In genomic region chr10:18556522-18557147, GRCh38 we compare ENCODE assay signal across 23 cellular contexts.
DNase-seq lines count a peak whose midpoint lies in the region; ATAC-seq, FAIRE-seq and TF ChIP-seq lines count a peak whose summit lies in the region.
"Had no signal": no experiment of that assay in that cellular context is flagged by ENCODE, and none has a peak within 500 bp of the region (broad histone marks: within the 10 kb centered on the region; RNA-seq: fewer than 3 reads in every experiment).

No MANE protein-coding gene starts in this region.

- dilution Hi-C loops in IMR-90 (cut with HindIII; ENCODE audit: low sequenced_read_pairs, unreplicated experiment) = no loop called here

- H3K4me3 ChIP-seq in HepG2 (replicated peaks in 1 of 3; ENCODE audit: insufficient read depth in 1 of 3, low read depth in 2 of 3, low read length in 3 of 3) (no peak overlapping the region), right lobe of liver (no peak overlapping the region), IMR-90 (ENCODE audit: insufficient read depth, low read depth, low read length) (no peak overlapping the region), endodermal cell (ENCODE audit: low read length) (peak overlapping the region; percentile 47)
- H3K4me3 ChIP-seq: BLaER1, GM12878, GM23248 had no signal

- H4K91ac ChIP-seq in IMR-90 (ENCODE audit: insufficient read depth, low read depth, low read length) = no peak overlapping the region

- TF ChIP-seq CTCF in HepG2 (CRISPR knock-in tag; IDR thresholded peaks at IDR 0.05) (no peak), right lobe of liver (IDR thresholded peaks at IDR 0.05) (no peak), IMR-90 (conservative IDR thresholded peaks at IDR 0.05; ENCODE audit: low read depth, low read length) (no peak), endodermal cell (conservative IDR thresholded peaks at IDR 0.05) (no peak)

- TF ChIP-seq RAD21 in HepG2 (CRISPR knock-in tag; IDR thresholded peaks at IDR 0.05) (no peak), IMR-90 (IDR thresholded peaks at IDR 0.05; ENCODE audit: low read length) (no peak)

- no peaks in the 10 kb centered on the region for H3K9me3 Mint-ChIP-seq in endodermal cell
- H3K9me3 Mint-ChIP-seq: CD4-positive, CD25-positive, alpha-beta regulatory T cell; CD8-positive, alpha-beta T cell had no signal

- no peak overlapping the region for H3K18ac ChIP-seq in IMR-90 (ENCODE audit: low read depth, low read length)

- peak overlapping the region; percentile 74 for H2BK5ac ChIP-seq in IMR-90 (ENCODE audit: low read depth, low read length, poor library complexity, severe bottlenecking)

- H3K27me3 ChIP-seq in HepG2 (ENCODE audit: control insufficient read depth in 1 of 2, insufficient read depth in 2 of 2, low read length in 2 of 2) = no peaks in the 10 kb centered on the region
- H3K27me3 ChIP-seq in right lobe of liver = no peaks in the 10 kb centered on the region
- no peaks in the 10 kb centered on the region for H3K27me3 ChIP-seq in IMR-90 (ENCODE audit: control insufficient read depth, insufficient read depth, low read length)
- no peaks in the 10 kb centered on the region for H3K27me3 ChIP-seq in endodermal cell (ENCODE audit: control insufficient read depth, insufficient read depth, low read length, poor library complexity, severe bottlenecking)
- H3K27me3 ChIP-seq: BLaER1 had no signal

- no peak for FAIRE-seq in HepG2 (lab: Jason Lieb, UNC)
- no peak for FAIRE-seq in frontal cortex (lab: Jason Lieb, UNC)
- FAIRE-seq: A204.1, GM12878, GM19239, H54 had no signal

- no peaks in the 10 kb centered on the region for H3K79me1 ChIP-seq in IMR-90 (ENCODE audit: low read depth in 1 of 2, low read length in 2 of 2)

- no peak overlapping the region for H3K4ac ChIP-seq in IMR-90 (ENCODE audit: low read depth, low read length)

- no peak overlapping the region for H3K4me3 Mint-ChIP-seq in endodermal cell
- H3K4me3 Mint-ChIP-seq: B cell; CD4-positive, CD25-positive, alpha-beta regulatory T cell; CD8-positive, alpha-beta T cell had no signal

- H3K4me1 Mint-ChIP-seq in endodermal cell = no peaks in the 10 kb centered on the region
- H3K4me1 Mint-ChIP-seq: B cell; CD4-positive, CD25-positive, alpha-beta regulatory T cell had no signal

- H3K56ac ChIP-seq in IMR-90 (ENCODE audit: extremely low read depth, insufficient read depth, low read length) = no peak overlapping the region

- CTCF ChIA-PET in HepG2 (lab: Yijun Ruan, JAX; ENCODE audit: low intra/inter-chr PET ratio, low total read pairs) = no interaction called here
- CTCF ChIA-PET in IMR-90 (lab: Yijun Ruan, JAX) = no interaction called here

- no TSS peak for BruUV-seq in HepG2 (replicated peaks; lab: Mats Ljungman, UMichigan)
- BruUV-seq in IMR-90 (replicated peaks; lab: Mats Ljungman, UMichigan) = no TSS peak

- H3K27ac ChIP-seq in HepG2 (ENCODE audit: extremely low read length, insufficient read depth, low read length) (no peak overlapping the region), right lobe of liver (no peak overlapping the region), IMR-90 (ENCODE audit: insufficient read depth, low read length) (no peak overlapping the region), endodermal cell (ENCODE audit: low read depth, low read length) (no peak overlapping the region)
- H3K27ac ChIP-seq: 22Rv1, BLaER1, C4-2B, GM23248 had no signal

- H3K36me3 ChIP-seq in HepG2 (replicated peaks in 1 of 2; ENCODE audit: control insufficient read depth in 1 of 2, insufficient read depth in 2 of 2, low read length in 2 of 2) (peaks cover 3 to 45% of the 10 kb centered on the region in 2 experiments; a peak in 4 of 5 replicates), right lobe of liver (peaks cover 0 to 28% (median 11%) of the 10 kb centered on the region in 4 donors), IMR-90 (ENCODE audit: control insufficient read depth, insufficient read depth, low read length) (peaks cover 1% of the 10 kb centered on the region; the same call in 1 of the 2 replicates), endodermal cell (ENCODE audit: control insufficient read depth, insufficient read depth, low read length) (peaks cover 68% of the 10 kb centered on the region)

- H3K14ac ChIP-seq in IMR-90 (replicated peaks; ENCODE audit: low read depth, low read length) = no peak overlapping the region

- H4K8ac ChIP-seq in IMR-90 (ENCODE audit: low read depth in 2 of 2, low read length in 2 of 2) = no peak overlapping the region

- H3K79me2 ChIP-seq in HepG2 (ENCODE audit: insufficient read depth, low read length) = no peaks in the 10 kb centered on the region

- no peak overlapping the region for H2BK15ac ChIP-seq in IMR-90 (ENCODE audit: low read depth, low read length)

- no peak overlapping the region for H3K23ac ChIP-seq in IMR-90 (ENCODE audit: low read depth, low read length)

- no peak for ATAC-seq in HepG2
- ATAC-seq in right lobe of liver = no peak
- no peak for ATAC-seq in IMR-90 (ENCODE audit: low read depth)
- no peak for ATAC-seq in HG03354 (IDR thresholded peaks at IDR 0.05; ENCODE audit: poor library complexity, severe bottlenecking, unreplicated experiment)
- ATAC-seq: CD8-positive, alpha-beta T cell; GM12878 had no signal

- no peak overlapping the region for H2BK120ac ChIP-seq in IMR-90 (ENCODE audit: low read depth, low read length)

- peaks cover 73% of the 10 kb centered on the region for H3K9me3 ChIP-seq in HepG2 (ENCODE audit: low read length)
- no peaks in the 10 kb centered on the region for H3K9me3 ChIP-seq in right lobe of liver
- H3K9me3 ChIP-seq in IMR-90 (ENCODE audit: control insufficient read depth, insufficient read depth, low read length) = no peaks in the 10 kb centered on the region; the same call in 1 of the 2 replicates
- H3K9me3 ChIP-seq in endodermal cell (ENCODE audit: control insufficient read depth, low read length) = peaks cover 82% of the 10 kb centered on the region

- no peak overlapping the region for H3K9ac ChIP-seq in HepG2 (ENCODE audit: insufficient read depth, low read depth, low read length)
- H3K9ac ChIP-seq in IMR-90 (ENCODE audit: low read depth, low read length) = no peak overlapping the region
- no peak overlapping the region for H3K9ac ChIP-seq in endodermal cell (ENCODE audit: extremely low read depth, low read length, poor library complexity, severe bottlenecking)
- H3K9ac ChIP-seq: BLaER1, GM23248 had no signal

- POLR2A ChIA-PET in HepG2 (lab: Yijun Ruan, JAX) (no interaction called here), IMR-90 (lab: Charles Lee; ENCODE audit: unreplicated experiment) (no interaction called here)

- no peak overlapping the region for H2BK20ac ChIP-seq in IMR-90 (ENCODE audit: low read depth, low read length)

- H3K27me3 Mint-ChIP-seq in endodermal cell (ENCODE audit: insufficient read depth) = no peaks in the 10 kb centered on the region
- H3K27me3 Mint-ChIP-seq: B cell; CD4-positive, CD25-positive, alpha-beta regulatory T cell had no signal

- H3K4me1 ChIP-seq in HepG2 (ENCODE audit: insufficient read depth, low read length) (no peaks in the 10 kb centered on the region), right lobe of liver (no peaks in the 10 kb centered on the region), IMR-90 (ENCODE audit: control insufficient read depth, insufficient read depth, low read length) (no peaks in the 10 kb centered on the region), endodermal cell (ENCODE audit: control insufficient read depth, insufficient read depth, low read length) (no peaks in the 10 kb centered on the region)
- H3K4me1 ChIP-seq: BLaER1, Caco-2 had no signal

- no peak overlapping the region for H4K5ac ChIP-seq in IMR-90 (ENCODE audit: low read depth, low read length)

- H3K36me3 Mint-ChIP-seq in endodermal cell (ENCODE audit: low read depth) = peaks cover 4% of the 10 kb centered on the region

- no peaks in the 10 kb centered on the region for H4K20me1 ChIP-seq in HepG2 (ENCODE audit: insufficient read depth, low read length)
- no peaks in the 10 kb centered on the region for H4K20me1 ChIP-seq in IMR-90 (ENCODE audit: insufficient read depth, low read length)
- H4K20me1 ChIP-seq: BLaER1 had no signal

- intact Hi-C loops in HepG2 (cut with micrococcal nuclease; ENCODE audit: unreplicated experiment) = no loop called here
- intact Hi-C loops in right lobe of liver (cut with DNase I) = no loop called here
- intact Hi-C loops in IMR-90 (cut with micrococcal nuclease) = no loop called here

- no peak overlapping the region for H3K27ac Mint-ChIP-seq in endodermal cell
- H3K27ac Mint-ChIP-seq: B cell; CD4-positive, CD25-positive, alpha-beta regulatory T cell; CD8-positive, alpha-beta T cell had no signal

- TF ChIP-seq EP300 in HepG2 (IDR thresholded peaks at IDR 0.05; ENCODE audit: low read depth in 2 of 2, low read length in 2 of 2) (no peak), HepG2 (CRISPR knock-in tag; IDR thresholded peaks at IDR 0.05; ENCODE audit: borderline replicate concordance) (no peak)

- H2AFZ ChIP-seq in HepG2 (ENCODE audit: low read length) (no peak overlapping the region), IMR-90 (replicated peaks; ENCODE audit: low read length, poor library complexity) (no peak overlapping the region)
- H2AFZ ChIP-seq: GM23248 had no signal

- in situ Hi-C loops in HepG2 (cut with HindIII; ENCODE audit: extremely low pct_ligation_motif_present, low pct_unique_long_range_greater_than_20kb) (no loop called here), IMR-90 (cut with MboI; ENCODE audit: low sequenced_read_pairs) (no loop called here)

- H2AK9ac ChIP-seq in IMR-90 (replicated peaks; ENCODE audit: low read depth, low read length, poor library complexity) = no peak overlapping the region

- H3K4me2 ChIP-seq in HepG2 (ENCODE audit: low read depth, low read length) (no peak overlapping the region), IMR-90 (ENCODE audit: low read depth, low read length) (no peak overlapping the region)
- H3K4me2 ChIP-seq: BLaER1 had no signal

- TF ChIP-seq POLR2A in HepG2 (IDR thresholded peaks at IDR 0.05; ENCODE audit: insufficient read depth in 1 of 2, low read depth in 2 of 2, low read length in 2 of 2) (no peak), right lobe of liver (IDR thresholded peaks at IDR 0.05) (no peak), IMR-90 (IDR thresholded peaks at IDR 0.05; ENCODE audit: low read depth, low read length) (no peak)

- 96% methylated on average over 3 of the region's 3 CpGs for WGBS in HepG2 (ENCODE audit: low lambda C conversion rate)
- 100% methylated on average over 3 of the region's 3 CpGs for WGBS in right lobe of liver (ENCODE audit: insufficient coverage, low coverage, low lambda C conversion rate, missing lambda C conversion rate)
- 90 to 99% methylated on average over 3 of the region's 3 CpGs for WGBS in IMR-90 (ENCODE audit: extremely low coverage in 2 of 2, insufficient read length in 1 of 2), 2 experiments
- WGBS in endodermal cell (ENCODE audit: insufficient coverage in 1 of 2, insufficient read length in 1 of 2), 2 experiments = 90 to 91% methylated on average over 3 of the region's 3 CpGs

- no peaks in the 10 kb centered on the region for H3K9me1 ChIP-seq in IMR-90 (ENCODE audit: insufficient read depth, low read length)

- H2AK5ac ChIP-seq in IMR-90 (ENCODE audit: low read depth, low read length) = no peak overlapping the region

- DNase-seq in HepG2 (ENCODE audit: low spot score) = no peak
- no peak for DNase-seq in right lobe of liver
- no peak for DNase-seq in IMR-90
- DNase-seq in endodermal cell = no peak
- DNase-seq in NCI-H146 treated with DMSO at 0.1 percent for 48 hours (lab: John Stamatoyannopoulos, UW; ENCODE audit: unreplicated experiment) = no peak
- DNase-seq in frontal cortex (ENCODE audit: low spot score in 2 of 2) = no peak
- DNase-seq: Caco-2; CD4-positive, CD25-positive, alpha-beta regulatory T cell; CD8-positive, alpha-beta T cell; DMS153; DMS79; GDM1; GM23248; HCEC 1CT had no signal
